In genomic region chr3:14620512-14620911, GRCh38 we compare ENCODE assay signal across 18 cellular contexts. TPM values are rescaled to one million over a fixed set of nuclear protein-coding genes. Genes with fewer than 3 reads are reported as not detected.
A peak's percentile ranks its signal among the peaks of the same experiment; 100 is the strongest.
DNase-seq lines count a peak whose midpoint lies in the region; FAIRE-seq and TF ChIP-seq lines count a peak whose summit lies in the region.
"Had no signal": no experiment of that assay in that cellular context is flagged by ENCODE, and none has a peak within 500 bp of the region (broad histone marks: within the 10 kb centered on the region; RNA-seq: fewer than 3 reads in every experiment).

No MANE protein-coding gene starts in this region.

- WGBS in H9 (ENCODE audit: extremely low coverage, insufficient read length, low lambda C conversion rate) = no CpG with 5 or more reads among the region's 7 CpGs
- WGBS in ectodermal cell, 2 experiments = 46 to 47% methylated on average over 7 of the region's 7 CpGs

- no peaks in the 10 kb centered on the region for H3F3A ChIP-seq in neural cell (ENCODE audit: insufficient read depth, low read length, poor library complexity, severe bottlenecking)

- H3K4ac ChIP-seq in H9 (ENCODE audit: low read depth, low read length) = no peak overlapping the region

- H2BK120ac ChIP-seq in H9 (ENCODE audit: low read depth, low read length, poor library complexity, severe bottlenecking) = no peak overlapping the region

- H3K9me3 Mint-ChIP-seq in H9 = no peaks in the 10 kb centered on the region
- H3K9me3 Mint-ChIP-seq in activated CD4-positive, alpha-beta T cell treated with anti-CD3 and anti-CD28 coated beads, Interleukin-2, amount 10 ng/mL, durations not matched to agents 24 days and 14 days = no peaks in the 10 kb centered on the region

- H3K56ac ChIP-seq in H9 (ENCODE audit: insufficient read length, low read depth, low read length) = no peak overlapping the region

- H2AFZ ChIP-seq in H9 (ENCODE audit: low read length) = no peak overlapping the region
- no peak overlapping the region for H2AFZ ChIP-seq in neural cell (ENCODE audit: low read depth, low read length)

- H3K27ac Mint-ChIP-seq in H9 = no peak overlapping the region; a peak in 1 of 7 replicates
- no peak overlapping the region for H3K27ac Mint-ChIP-seq in activated CD4-positive, alpha-beta T cell treated with anti-CD3 and anti-CD28 coated beads, Interleukin-2, amount 10 ng/mL, durations not matched to agents 24 days and 14 days

- H3K4me2 ChIP-seq in H9 (ENCODE audit: insufficient read depth, insufficient read length, low read length) (no peak overlapping the region), neural cell (ENCODE audit: low read length) (no peak overlapping the region)

- H2BK5ac ChIP-seq in H9 (ENCODE audit: insufficient read length, low read length) = no peak overlapping the region

- no peaks in the 10 kb centered on the region for H3K79me2 ChIP-seq in H9 (ENCODE audit: insufficient read depth, low read length)
- no peaks in the 10 kb centered on the region for H3K79me2 ChIP-seq in neural cell (replicated peaks; ENCODE audit: insufficient read depth, low read length)

- H3K4me1 Mint-ChIP-seq in H9 = peaks cover 31 to 40% of the 10 kb centered on the region in 2 experiments
- H3K4me1 Mint-ChIP-seq in activated CD4-positive, alpha-beta T cell treated with anti-CD3 and anti-CD28 coated beads, Interleukin-2, amount 10 ng/mL, durations not matched to agents 24 days and 14 days = peaks cover 2% of the 10 kb centered on the region

- H3K36me3 ChIP-seq in SJSA1 (peaks cover 3% of the 10 kb centered on the region; the same call in 1 of the 2 replicates), ectodermal cell (ENCODE audit: control insufficient read depth, insufficient read depth, low read length) (no peaks in the 10 kb centered on the region), neural cell (ENCODE audit: insufficient read depth, low read length) (no peaks in the 10 kb centered on the region)
- H3K36me3 ChIP-seq in effector memory CD4-positive, alpha-beta T cell (ENCODE audit: control insufficient read depth, insufficient read depth, low read length) = no peaks in the 10 kb centered on the region

- H3K27me3 Mint-ChIP-seq in H9 (ENCODE audit: low read depth) = peaks cover 5% of the 10 kb centered on the region
- H3K27me3 Mint-ChIP-seq in activated CD4-positive, alpha-beta T cell treated with anti-CD3 and anti-CD28 coated beads, Interleukin-2, amount 10 ng/mL, durations not matched to agents 24 days and 14 days = peaks cover 9% of the 10 kb centered on the region

- H3K4me3 ChIP-seq in SJSA1 (no peak overlapping the region), ectodermal cell (ENCODE audit: insufficient read depth, low read depth, low read length) (no peak overlapping the region), neural cell (ENCODE audit: low read length) (no peak overlapping the region)
- H3K4me3 ChIP-seq in effector memory CD4-positive, alpha-beta T cell (ENCODE audit: insufficient read depth, low read depth, low read length, poor library complexity, severe bottlenecking) = no peak overlapping the region
- H3K4me3 ChIP-seq: SK-N-MC had no signal

- no peak overlapping the region for H3K14ac ChIP-seq in H9 (ENCODE audit: insufficient read depth, low read length)

- H2BK20ac ChIP-seq in H9 (ENCODE audit: low read depth, low read length, poor library complexity, severe bottlenecking) = no peak overlapping the region

- no peak for TF ChIP-seq RAD21 in neural cell (conservative IDR thresholded peaks at IDR 0.05)

- H3K9me2 ChIP-seq in neural cell (ENCODE audit: insufficient read depth, low read length) = no peaks in the 10 kb centered on the region

- H3K18ac ChIP-seq in H9 (ENCODE audit: insufficient read length, low read depth, low read length) = no peak overlapping the region

- H4K20me1 ChIP-seq in H9 (ENCODE audit: control insufficient read depth, insufficient read depth, insufficient read length) (no peaks in the 10 kb centered on the region), neural cell (ENCODE audit: insufficient read depth) (no peaks in the 10 kb centered on the region)

- H3K23me2 ChIP-seq in H9 (ENCODE audit: insufficient read length, low read depth, low read length, poor library complexity, severe bottlenecking) = no peaks in the 10 kb centered on the region

- no peak overlapping the region for H3K9ac ChIP-seq in H9 (ENCODE audit: extremely low read depth, insufficient read length, low read length)
- H3K9ac ChIP-seq in neural cell (ENCODE audit: low read length) = no peak overlapping the region

- no peak overlapping the region for H2AK5ac ChIP-seq in H9 (ENCODE audit: insufficient read length, low read length)

- H4K5ac ChIP-seq in H9 (ENCODE audit: insufficient read length, low read depth, low read length) = no peak overlapping the region

- H3K4me3 Mint-ChIP-seq in H9 = no peak overlapping the region
- H3K4me3 Mint-ChIP-seq in activated CD4-positive, alpha-beta T cell treated with anti-CD3 and anti-CD28 coated beads, Interleukin-2, amount 10 ng/mL, durations not matched to agents 24 days and 14 days = no peak overlapping the region

- H3K27ac ChIP-seq in H9 (ENCODE audit: insufficient read length, low read depth, low read length) = no peak overlapping the region
- peak overlapping the region; percentile 39 for H3K27ac ChIP-seq in SJSA1
- H3K27ac ChIP-seq in ectodermal cell (ENCODE audit: insufficient read depth, low read depth, low read length, poor library complexity, severe bottlenecking) = peak overlapping the region; percentile 11
- no peak overlapping the region for H3K27ac ChIP-seq in neural cell (ENCODE audit: low read length)
- H3K27ac ChIP-seq in effector memory CD4-positive, alpha-beta T cell (ENCODE audit: insufficient read depth, low read length, poor library complexity, severe bottlenecking) = no peak overlapping the region
- H3K27ac ChIP-seq: SK-N-MC had no signal

- no peak overlapping the region for H4K91ac ChIP-seq in H9 (ENCODE audit: insufficient read length, low read depth, low read length)

- no peak for FAIRE-seq in D721Med (lab: Jason Lieb, UNC)

- H3K4me1 ChIP-seq in H9 (ENCODE audit: insufficient read depth, low read length) = no peaks in the 10 kb centered on the region; the same call in 1 of the 2 replicates
- peaks cover 87% of the 10 kb centered on the region for H3K4me1 ChIP-seq in SJSA1 (replicated peaks)
- peaks cover 17% of the 10 kb centered on the region for H3K4me1 ChIP-seq in ectodermal cell (ENCODE audit: control insufficient read depth, insufficient read depth, low read length)
- H3K4me1 ChIP-seq in effector memory CD4-positive, alpha-beta T cell (ENCODE audit: control insufficient read depth, insufficient read depth, low read length, poor library complexity, severe bottlenecking) = no peaks in the 10 kb centered on the region

- DNase-seq in H9 (peak; percentile 43), SJSA1 (ENCODE audit: low read depth in 1 of 2, low spot score in 2 of 2) (no peak), Ammon's horn (ENCODE audit: low spot score) (no peak), D721Med (ENCODE audit: insufficient read length, low spot score) (no peak)
- DNase-seq in effector memory CD4-positive, alpha-beta T cell = no peak
- DNase-seq in activated CD4-positive, alpha-beta T cell treated with anti-CD3 and anti-CD28 coated beads, Interleukin-2, amount 10 ng/mL, durations not matched to agents 24 days and 14 days = no peak
- DNase-seq: ACHN, AML-193, Caco-2, MM.1S, NCI-H1092 treated with DMSO at 0.1 percent for 48 hours, NCI-H1694 treated with DMSO at 0.1 percent for 48 hours, NCI-H2107, NCI-H446 had no signal

- H3K27me3 ChIP-seq in H9 (ENCODE audit: insufficient read depth, low read length) = no peaks in the 10 kb centered on the region
- H3K27me3 ChIP-seq in SJSA1 (replicated peaks) = no peaks in the 10 kb centered on the region
- H3K27me3 ChIP-seq in ectodermal cell (ENCODE audit: control insufficient read depth, insufficient read depth, low read length, poor library complexity, severe bottlenecking) = no peaks in the 10 kb centered on the region
- H3K27me3 ChIP-seq in neural cell (ENCODE audit: insufficient read depth, low read depth, low read length) = no peaks in the 10 kb centered on the region
- no peaks in the 10 kb centered on the region for H3K27me3 ChIP-seq in effector memory CD4-positive, alpha-beta T cell (replicated peaks; ENCODE audit: control insufficient read depth, insufficient read depth, low read length, poor library complexity, severe bottlenecking)

- TF ChIP-seq EP300 in neural cell (conservative IDR thresholded peaks at IDR 0.05; ENCODE audit: poor library complexity, severe bottlenecking) = no peak

- no peaks in the 10 kb centered on the region for H3K79me1 ChIP-seq in H9 (ENCODE audit: insufficient read depth, low read depth, low read length, poor library complexity, severe bottlenecking)

- H3T11ph ChIP-seq in H9 (ENCODE audit: low read length) = no peak overlapping the region

- no peak overlapping the region for H4K8ac ChIP-seq in H9 (replicated peaks; ENCODE audit: insufficient read length, low read depth, low read length)

- TF ChIP-seq CTCF in H9 (conservative IDR thresholded peaks at IDR 0.05) = no peak
- TF ChIP-seq CTCF in neural cell (IDR thresholded peaks at IDR 0.05; ENCODE audit: poor library complexity, severe bottlenecking) = no peak
- no peak for TF ChIP-seq CTCF in D721Med (IDR thresholded peaks at IDR 0.05; ENCODE audit: insufficient read depth, missing control alignments)

- H3K9me3 ChIP-seq in H9 (ENCODE audit: control insufficient read depth, low read depth, low read length) = no peaks in the 10 kb centered on the region
- no peaks in the 10 kb centered on the region for H3K9me3 ChIP-seq in SJSA1 (replicated peaks)
- no peaks in the 10 kb centered on the region for H3K9me3 ChIP-seq in ectodermal cell (ENCODE audit: control insufficient read depth, low read length)
- no peaks in the 10 kb centered on the region for H3K9me3 ChIP-seq in neural cell (ENCODE audit: low read length)
- no peaks in the 10 kb centered on the region for H3K9me3 ChIP-seq in effector memory CD4-positive, alpha-beta T cell (ENCODE audit: control insufficient read depth, low read length)
- H3K9me3 ChIP-seq: Caco-2 had no signal

- no peak overlapping the region for H2BK12ac ChIP-seq in H9 (ENCODE audit: insufficient read length, low read depth, low read length)

- no peak overlapping the region for H3K23ac ChIP-seq in H9 (ENCODE audit: insufficient read length, low read depth, low read length)

- intact Hi-C loops in activated CD4-positive, alpha-beta T cell treated with anti-CD3 and anti-CD28 coated beads, Interleukin-2, amount 10 ng/mL, durations not matched to agents 24 days and 14 days (cut with micrococcal nuclease) = no loop called here

- H3K36me3 Mint-ChIP-seq in H9 (ENCODE audit: insufficient read depth in 1 of 3, low read depth in 3 of 3) = no peaks in the 10 kb centered on the region
- no peaks in the 10 kb centered on the region for H3K36me3 Mint-ChIP-seq in activated CD4-positive, alpha-beta T cell treated with anti-CD3 and anti-CD28 coated beads, Interleukin-2, amount 10 ng/mL, durations not matched to agents 24 days and 14 days (ENCODE audit: low read depth)

- H2BK15ac ChIP-seq in H9 (ENCODE audit: low read depth, low read length) = no peak overlapping the region

RNA-seq across cellular contexts. Expression of gene CCDC174, which starts 31.1 kb away (rescaled TPM):
- 11.5 and 15.2 TPM in 2 replicates for total RNA-seq in H9 (2021)
- total RNA-seq in SJSA1 (2014; rRNA removed; shearing (Covaris generic)) = 15.9 and 16.9 TPM in 2 replicates
- 23.1 TPM for polyA plus RNA-seq in ectodermal cell (2013, experiment 1 of 4)
- polyA plus RNA-seq in ectodermal cell (2013, experiment 2 of 4) = 21.4 TPM
- 13.7 TPM for polyA plus RNA-seq in ectodermal cell (2013, experiment 3 of 4)
- polyA plus RNA-seq in ectodermal cell (2013, experiment 4 of 4) = 16.1 TPM
- 15.9 and 18.0 TPM in 2 replicates for polyA plus RNA-seq in neural cell
- 21.9 and 26.3 TPM in 2 replicates for polyA minus RNA-seq in neural cell
- total RNA-seq in activated CD4-positive, alpha-beta T cell treated with anti-CD3 and anti-CD28 coated beads, Interleukin-2, amount 10 ng/mL, durations not matched to agents 24 days and 14 days = 16.0 and 16.8 TPM in 2 replicates

RNA-seq across cellular contexts. Expression of gene C3orf20, which starts 54.4 kb away (rescaled TPM):
- not detected in 2 replicates for total RNA-seq in H9 (2021)
- total RNA-seq in SJSA1 (2014; rRNA removed; shearing (Covaris generic)) = not detected in 2 replicates
- not detected for polyA plus RNA-seq in ectodermal cell (2013, experiment 1 of 4)
- polyA plus RNA-seq in ectodermal cell (2013, experiment 2 of 4) = not detected
- polyA plus RNA-seq in ectodermal cell (2013, experiment 3 of 4) = not detected
- not detected for polyA plus RNA-seq in ectodermal cell (2013, experiment 4 of 4)
- polyA plus RNA-seq in neural cell = not detected in 2 replicates
- polyA minus RNA-seq in neural cell = 0.49 TPM in 1 of 2 replicates, not detected in the other
- total RNA-seq in activated CD4-positive, alpha-beta T cell treated with anti-CD3 and anti-CD28 coated beads, Interleukin-2, amount 10 ng/mL, durations not matched to agents 24 days and 14 days = 0.19 and 0.28 TPM in 2 replicates
- total RNA-seq: G401 had no signal

Comparison
In these comparisons a context has a peak if more than half of its experiments do, and no peak if none do; other contexts are left out.
1. H3K27ac ChIP-seq: peak in SJSA1 (single experiment) and ectodermal cell (single experiment); none in H9 (single experiment), neural cell (single experiment) and effector memory CD4-positive, alpha-beta T cell (single experiment).